In the genomic region with DNA sequence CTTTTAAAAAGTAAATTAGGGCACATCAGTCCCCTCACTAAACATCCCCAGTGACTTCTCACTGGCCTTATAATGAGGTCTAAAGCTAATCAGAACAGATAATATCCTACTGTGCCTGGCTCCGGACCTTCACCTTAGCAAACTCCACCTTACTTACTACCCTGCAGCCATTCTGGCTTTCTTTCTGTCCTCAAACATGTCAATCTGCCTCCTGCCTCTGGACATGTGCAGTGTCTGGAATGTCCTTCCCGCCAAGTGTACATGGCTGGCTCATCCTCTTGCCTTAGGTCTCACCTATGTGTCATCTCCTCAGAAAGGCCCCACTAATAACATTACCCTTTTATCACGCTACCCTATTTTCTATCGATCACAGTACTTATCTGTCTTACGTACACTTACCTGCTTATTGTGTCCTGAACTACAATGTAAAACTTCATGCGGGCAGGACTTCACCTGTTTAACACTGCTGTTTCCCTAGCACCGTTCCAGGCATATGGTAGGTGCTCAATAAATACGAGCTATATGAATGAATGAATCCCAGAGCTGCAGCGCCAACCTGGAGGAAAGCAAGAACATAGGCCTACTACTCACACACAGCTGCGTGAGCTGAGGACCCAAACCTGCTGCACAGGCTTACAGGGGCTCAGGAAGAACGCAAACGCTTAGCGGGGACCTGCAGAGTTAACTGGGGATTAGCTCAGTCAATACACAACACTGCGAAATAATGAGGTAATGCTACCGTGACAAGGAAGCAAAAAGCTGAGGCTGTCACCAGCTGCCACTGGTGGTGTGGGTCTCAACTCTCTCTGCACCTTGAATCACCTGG, we compare ENCODE assay signal across 8 cellular contexts. TPM values are rescaled to one million over a fixed set of nuclear protein-coding genes. Genes with fewer than 3 reads are reported as not detected.
DNase-seq lines count a peak whose midpoint lies in the region; ATAC-seq, FAIRE-seq and TF ChIP-seq lines count a peak whose summit lies in the region.

No MANE protein-coding gene starts in this region.

- H3K27me3 ChIP-seq in neural progenitor cell = no peaks in the 10 kb centered on the region

- intact Hi-C loops in mucosa of descending colon (cut with DNase I, micrococcal nuclease) = loop anchor here in 1 of 2 donors (10.0 kb wide), 1 partner anchor 54 kb away; no protein-coding TSS in a partner anchor

- H3K36me3 ChIP-seq in neural progenitor cell = no peaks in the 10 kb centered on the region
- H3K36me3 ChIP-seq in mucosa of descending colon (ENCODE audit: low read depth) = no peaks in the 10 kb centered on the region

- no peaks in the 10 kb centered on the region for H3K9me3 ChIP-seq in neural progenitor cell (ENCODE audit: low read depth)
- H3K9me3 ChIP-seq in mucosa of descending colon = no peaks in the 10 kb centered on the region

- H3K27ac Mint-ChIP-seq in neural progenitor cell = peak overlapping the region; percentile 96

- peak overlapping the region; percentile 96 for H2AFZ ChIP-seq in neural progenitor cell (replicated peaks)

- FAIRE-seq in H54 (lab: Jason Lieb, UNC) = no peak

- ATAC-seq in GM18502 (IDR thresholded peaks at IDR 0.05; ENCODE audit: poor library complexity, unreplicated experiment) (peak; percentile 1), mucosa of descending colon (no peak), GM18870 (IDR thresholded peaks at IDR 0.05; ENCODE audit: unreplicated experiment) (no peak)

- H3K4me1 ChIP-seq in neural progenitor cell (peaks cover 14% of the 10 kb centered on the region), mucosa of descending colon (ENCODE audit: low read depth) (peaks cover 8% of the 10 kb centered on the region)

- no peaks in the 10 kb centered on the region for H3K27me3 Mint-ChIP-seq in neural progenitor cell (ENCODE audit: insufficient read depth, low read depth)

- no peak overlapping the region for H3K9ac ChIP-seq in neural progenitor cell

- no peaks in the 10 kb centered on the region for H3K9me3 Mint-ChIP-seq in neural progenitor cell

- H3K4me1 Mint-ChIP-seq in neural progenitor cell = peaks cover 24% of the 10 kb centered on the region

- H3K4me2 ChIP-seq in neural progenitor cell = peak overlapping the region; percentile 75

- peak overlapping the region; percentile 70 for H3K4me3 ChIP-seq in neural progenitor cell
- no peak overlapping the region for H3K4me3 ChIP-seq in mucosa of descending colon

- peaks cover 19% of the 10 kb centered on the region for H3K36me3 Mint-ChIP-seq in neural progenitor cell

- peak overlapping the region; percentile 94 for H3K4me3 Mint-ChIP-seq in neural progenitor cell

- H3K27ac ChIP-seq in neural progenitor cell = no peak overlapping the region

- H4K20me1 ChIP-seq in neural progenitor cell (ENCODE audit: low read depth) = peaks cover 14% of the 10 kb centered on the region

- DNase-seq in NCI-H69 (lab: John Stamatoyannopoulos, UW) (peak; percentile 60), dermis blood vessel endothelial cell (peak; percentile 20), neural progenitor cell (ENCODE audit: low spot score) (peak; percentile 37), mucosa of descending colon (no peak), H54 (ENCODE audit: insufficient read length, low spot score) (no peak)
- no peak for DNase-seq in stimulated activated CD4-positive, alpha-beta T cell treated with anti-CD3 and anti-CD28 coated beads, Interleukin-15, amount 100 ng/mL, for 24 hours

- H3F3A ChIP-seq in neural progenitor cell (ENCODE audit: low read depth) = no peaks in the 10 kb centered on the region

- H3K79me2 ChIP-seq in neural progenitor cell (ENCODE audit: low read depth) = peaks cover 28% of the 10 kb centered on the region

- no peak for TF ChIP-seq POLR2A in H54 (IDR thresholded peaks at IDR 0.05; ENCODE audit: low read depth, low read length)

- TF ChIP-seq CTCF in neural progenitor cell (IDR thresholded peaks at IDR 0.05) (no peak), mucosa of descending colon (IDR thresholded peaks at IDR 0.05) (no peak)

RNA-seq across cellular contexts. Expression of gene UQCC2, which starts 1.0 kb away (rescaled TPM):
- total RNA-seq in dermis blood vessel endothelial cell (9.4 and 12.3 TPM in 2 replicates), neural progenitor cell (ENCODE audit: low replicate concordance) (47.7 and 95.9 TPM in 2 replicates), mucosa of descending colon (10 to 100 TPM; 41.8 to 48.6 (median 45.7) TPM)

RNA-seq across cellular contexts. Expression of gene IP6K3, which starts 36.2 kb away (rescaled TPM):
- under 0.01 and 0.05 TPM in 2 replicates for total RNA-seq in dermis blood vessel endothelial cell
- 2.9 and 4.6 TPM in 2 replicates for total RNA-seq in neural progenitor cell (ENCODE audit: low replicate concordance)
- total RNA-seq in mucosa of descending colon = 1 to 10 TPM in 1 of 3 donors, under 1 TPM in 2; 0.67 to 6.8 (median 0.96) TPM

Comparison
In these comparisons a context has a peak if more than half of its experiments do, and no peak if none do; other contexts are left out.
1. DNase-seq: peak in NCI-H69 (single experiment), dermis blood vessel endothelial cell (single experiment) and neural progenitor cell (single experiment); none in mucosa of descending colon (0 of 3), stimulated activated CD4-positive, alpha-beta T cell treated with anti-CD3 and anti-CD28 coated beads, Interleukin-15, amount 100 ng/mL, for 24 hours (single experiment) and H54 (single experiment).